Comparison of ENCODE assay signal across 18 cellular contexts in genomic region chr15:75583689-75584088, GRCh38.
"Had no signal": no experiment of that assay in that cellular context is flagged by ENCODE, and none has a peak within 500 bp of the region (broad histone marks: within the 10 kb centered on the region; RNA-seq: fewer than 3 reads in every experiment).

No MANE protein-coding gene starts in this region.

- H3K4me1 ChIP-seq: foreskin keratinocyte, prostate gland, upper lobe of right lung had no signal

- DNase-seq: activated CD4-positive, alpha-beta T cell treated with anti-CD3 and anti-CD28 coated beads, Interleukin-2, amount 50 U/mL, for 4 hours; activated gamma-delta T cell treated with Interleukin-2 at 50 U/mL for 16 hours; effector memory CD8-positive, alpha-beta T cell; foreskin keratinocyte; hypothalamus; islet precursor cell; small intestine; stimulated activated CD4-positive, alpha-beta T cell treated with anti-CD3 and anti-CD28 coated beads, Interleukin-15, amount 100 ng/mL, for 24 hours; stimulated activated CD4-positive, alpha-beta T cell treated with anti-CD3 and anti-CD28 coated beads, Interleukin-2, amount 100 ng/mL, for 48 hours; stomach; SW 1271; T-helper 2 cell; testis; upper lobe of right lung had no signal

- H3K27ac ChIP-seq: foreskin keratinocyte, neural progenitor cell, prostate gland, testis, upper lobe of right lung, VCaP had no signal

- H3K9ac ChIP-seq: neural progenitor cell had no signal

- H3K27ac Mint-ChIP-seq: activated naive CD4-positive, alpha-beta T cell treated with anti-CD3 and anti-CD28 coated beads, Interleukin-2, amount 50 U/mL, for 72 hours; effector memory CD8-positive, alpha-beta T cell; neural progenitor cell had no signal

- H3K4me2 ChIP-seq: neural progenitor cell had no signal

- H3K9me3 ChIP-seq: prostate gland, stomach, testis, upper lobe of right lung had no signal

- H2AFZ ChIP-seq: neural progenitor cell had no signal

- H3K27me3 ChIP-seq: foreskin keratinocyte, neural progenitor cell, stomach, testis, upper lobe of right lung had no signal

- FAIRE-seq: small intestine had no signal

- H3K4me3 ChIP-seq: neural progenitor cell, prostate gland, stomach, testis, upper lobe of right lung had no signal

- H3K36me3 ChIP-seq: neural progenitor cell, prostate gland, stomach, upper lobe of right lung had no signal

- H3K4me3 Mint-ChIP-seq: effector memory CD8-positive, alpha-beta T cell; neural progenitor cell had no signal

- H3K27me3 Mint-ChIP-seq: effector memory CD8-positive, alpha-beta T cell had no signal

- H3K9me3 Mint-ChIP-seq: activated naive CD4-positive, alpha-beta T cell treated with anti-CD3 and anti-CD28 coated beads, Interleukin-2, amount 50 U/mL, for 72 hours; effector memory CD8-positive, alpha-beta T cell; neural progenitor cell had no signal
